ENCODE assay signal across 9 cellular contexts in the genomic region with DNA sequence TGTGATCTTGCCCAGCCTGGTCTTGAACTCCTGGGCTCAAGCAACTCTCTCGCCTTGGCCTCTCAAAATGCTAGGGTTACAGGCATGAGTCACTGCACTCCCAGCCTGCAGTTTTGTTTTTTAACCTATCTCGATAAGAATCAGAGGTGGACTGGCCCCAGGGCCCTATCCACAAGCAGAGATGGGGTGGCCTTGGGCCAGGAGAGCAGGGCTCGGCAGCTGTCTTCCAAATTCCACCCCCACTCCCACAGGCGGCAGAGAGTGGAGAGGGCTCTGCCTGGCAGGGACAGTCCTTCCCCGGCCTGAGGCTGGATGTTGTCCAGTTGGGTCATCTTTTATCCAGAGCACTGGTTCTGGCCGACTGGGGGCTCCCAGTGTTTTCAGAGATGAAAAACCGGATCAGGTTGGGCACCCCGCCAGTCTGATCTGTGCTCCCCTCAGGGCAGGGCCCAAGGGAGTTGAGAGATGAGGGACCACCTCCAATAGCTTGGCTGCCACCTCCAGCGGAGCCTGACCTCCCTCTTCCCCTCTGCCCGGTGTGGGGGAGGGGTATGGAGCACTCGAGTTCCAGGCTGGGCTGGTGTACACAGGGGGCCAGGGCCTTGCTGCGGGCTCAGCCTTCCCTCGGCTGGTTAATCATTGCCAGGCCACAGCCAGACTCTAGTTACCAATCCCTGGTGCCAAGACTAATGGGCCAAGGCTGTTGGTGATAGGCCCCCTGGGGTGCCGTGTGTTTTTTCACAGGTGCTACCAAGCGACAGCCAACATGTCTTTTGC. TPM values are rescaled to one million over a fixed set of nuclear protein-coding genes. Genes with fewer than 3 reads are reported as not detected.
A peak's percentile ranks its signal among the peaks of the same experiment; 100 is the strongest.
DNase-seq lines count a peak whose midpoint lies in the region; TF ChIP-seq lines count a peak whose summit lies in the region.
"Had no signal": no experiment of that assay in that cellular context is flagged by ENCODE, and none has a peak within 500 bp of the region (broad histone marks: within the 10 kb centered on the region; RNA-seq: fewer than 3 reads in every experiment).

No MANE protein-coding gene starts in this region.

- H3K27me3 ChIP-seq in BE2C = no peaks in the 10 kb centered on the region

- H3K4me1 ChIP-seq in BE2C = peaks cover 8% of the 10 kb centered on the region; the same call in 1 of the 2 replicates

- H3K4me3 ChIP-seq in BE2C (ENCODE audit: low read depth, low read length) = no peak overlapping the region
- no peak overlapping the region for H3K4me3 ChIP-seq in choroid plexus epithelial cell (ENCODE audit: low read depth, low read length)

- no peak for TF ChIP-seq CTCF in BE2C (IDR thresholded peaks at IDR 0.05; ENCODE audit: low read depth, low read length)
- no peak for TF ChIP-seq CTCF in choroid plexus epithelial cell (conservative IDR thresholded peaks at IDR 0.05; ENCODE audit: low read depth, low read length)

- H3K9me3 ChIP-seq in BE2C = no peaks in the 10 kb centered on the region

- H3K36me3 ChIP-seq in BE2C = no peaks in the 10 kb centered on the region

- DNase-seq in BE2C (peak; percentile 66), NCI-H2081 treated with DMSO at 0.1 percent for 48 hours (lab: John Stamatoyannopoulos, UW) (peak; percentile 44), choroid plexus epithelial cell (ENCODE audit: low read depth) (peak; percentile 33), midbrain (lab: John Stamatoyannopoulos, UW) (peak; percentile 78), NCI-H1930 (lab: John Stamatoyannopoulos, UW) (no peak)
- no peak for DNase-seq in activated naive CD4-positive, alpha-beta T cell treated with anti-CD3 and anti-CD28 coated beads, Interleukin-2, amount 50 U/mL, for 16 hours
- no peak for DNase-seq in stimulated activated CD4-positive, alpha-beta T cell treated with anti-CD3 and anti-CD28 coated beads, Interleukin-4, amount 100 ng/mL, for 1 hour
- DNase-seq in activated T-cell treated with anti-CD3 and anti-CD28 coated beads, Interleukin-2, amount 50 U/mL, for 1 hour = no peak
- DNase-seq: central memory CD4-positive, alpha-beta T cell had no signal

RNA-seq across cellular contexts. Expression of gene MYO15B, which starts 30.3 kb away (rescaled TPM):
- polyA plus RNA-seq in BE2C (2012; ENCODE audit: insufficient read depth, insufficient read length, low read depth) = 10.0 TPM

RNA-seq across cellular contexts. Expression of gene LLGL2, which starts 31.8 kb away (rescaled TPM):
- 2.7 TPM for polyA plus RNA-seq in BE2C (2012; ENCODE audit: insufficient read depth, insufficient read length, low read depth)

RNA-seq across cellular contexts. Expression of gene TSEN54, which starts 40.9 kb away (rescaled TPM):
- 71.6 TPM for polyA plus RNA-seq in BE2C (2012; ENCODE audit: insufficient read depth, insufficient read length, low read depth)

RNA-seq across cellular contexts. Expression of gene CASKIN2, which starts 41.9 kb away (rescaled TPM):
- 28.5 TPM for polyA plus RNA-seq in BE2C (2012; ENCODE audit: insufficient read depth, insufficient read length, low read depth)

Comparison
In these comparisons a context has a peak if more than half of its experiments do, and no peak if none do; other contexts are left out.
1. DNase-seq: peak in BE2C (single experiment), NCI-H2081 treated with DMSO at 0.1 percent for 48 hours (single experiment), choroid plexus epithelial cell (single experiment) and midbrain (single experiment); none in NCI-H1930 (0 of 2), activated naive CD4-positive, alpha-beta T cell treated with anti-CD3 and anti-CD28 coated beads, Interleukin-2, amount 50 U/mL, for 16 hours (single experiment), stimulated activated CD4-positive, alpha-beta T cell treated with anti-CD3 and anti-CD28 coated beads, Interleukin-4, amount 100 ng/mL, for 1 hour (single experiment) and activated T-cell treated with anti-CD3 and anti-CD28 coated beads, Interleukin-2, amount 50 U/mL, for 1 hour (single experiment).